In the genomic region with DNA sequence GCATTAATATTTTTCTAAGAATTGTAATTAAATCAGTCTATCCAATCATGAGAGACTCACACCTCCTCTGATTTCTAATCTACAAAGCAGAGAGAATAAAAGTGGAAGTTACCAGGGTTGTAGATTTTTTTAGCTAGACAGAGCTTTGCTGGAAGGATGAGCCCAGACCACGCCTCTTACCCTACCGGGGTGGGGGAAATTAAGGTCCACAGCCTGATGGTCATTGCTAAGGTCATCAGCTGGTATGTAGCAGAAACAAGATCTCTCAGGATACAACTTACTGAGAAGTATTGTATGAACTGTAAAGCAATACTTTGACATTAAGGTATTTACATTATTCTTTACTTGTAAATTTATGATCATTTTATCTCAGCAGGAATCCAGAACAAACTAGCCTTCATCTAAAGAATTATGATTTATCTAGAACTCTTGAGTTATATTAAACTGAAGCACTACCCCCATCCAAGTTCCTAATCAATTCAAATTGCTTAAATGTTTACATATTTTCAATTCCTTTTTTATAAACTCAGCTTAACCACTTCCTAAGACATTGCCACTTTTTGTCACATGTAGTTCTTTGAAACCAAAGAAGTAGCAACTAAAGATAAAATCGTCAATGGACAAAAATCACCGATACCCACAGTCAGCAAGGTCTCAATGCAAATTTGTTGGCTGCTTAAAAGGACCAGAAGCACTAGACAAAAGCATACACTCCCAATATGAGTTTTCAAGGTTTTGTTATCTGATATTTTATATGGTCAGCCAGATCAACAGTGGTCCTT, we compare ENCODE assay signal across 24 cellular contexts.
A peak's percentile ranks its signal among the peaks of the same experiment; 100 is the strongest.
DNase-seq lines count a peak whose midpoint lies in the region; ATAC-seq, FAIRE-seq and TF ChIP-seq lines count a peak whose summit lies in the region.
"Had no signal": no experiment of that assay in that cellular context is flagged by ENCODE, and none has a peak within 500 bp of the region (broad histone marks: within the 10 kb centered on the region; RNA-seq: fewer than 3 reads in every experiment).

No MANE protein-coding gene starts in this region.

- H3K4me1 Mint-ChIP-seq in astrocyte (ENCODE audit: low read depth, unreplicated experiment) = peaks cover 40% of the 10 kb centered on the region
- peaks cover 11% of the 10 kb centered on the region for H3K4me1 Mint-ChIP-seq in activated CD4-positive, alpha-beta T cell treated with anti-CD3 and anti-CD28 coated beads, Interleukin-2, amount 10 ng/mL, durations not matched to agents 24 days and 14 days
- H3K4me1 Mint-ChIP-seq: IgD-negative memory B cell, naive B cell had no signal

- H4K20me1 ChIP-seq in astrocyte (ENCODE audit: insufficient read depth, low read length) = no peaks in the 10 kb centered on the region

- no peak overlapping the region for H2BK5ac ChIP-seq in mesenchymal stem cell (ENCODE audit: low read depth, low read length, poor library complexity, severe bottlenecking)

- peak overlapping the region; percentile 6 for H3K27ac Mint-ChIP-seq in astrocyte (ENCODE audit: unreplicated experiment)
- no peak overlapping the region for H3K27ac Mint-ChIP-seq in activated CD4-positive, alpha-beta T cell treated with anti-CD3 and anti-CD28 coated beads, Interleukin-2, amount 10 ng/mL, durations not matched to agents 24 days and 14 days
- H3K27ac Mint-ChIP-seq: activated naive CD4-positive, alpha-beta T cell treated with anti-CD3 and anti-CD28 coated beads, Interleukin-2, amount 50 U/mL, for 24 hours; IgD-negative memory B cell; naive B cell had no signal

- no peak overlapping the region for H3K4ac ChIP-seq in mesenchymal stem cell (ENCODE audit: low read depth in 1 of 2, low read length in 2 of 2)

- H3K9ac ChIP-seq in astrocyte (ENCODE audit: low read length) (no peak overlapping the region), mesenchymal stem cell (ENCODE audit: low read length) (no peak overlapping the region)
- H3K9ac ChIP-seq: BLaER1 treated with 17β-estradiol and CSF1 and Interleukin-3, amounts not matched to agents 10 nM and 100 nM had no signal

- H3K36me3 ChIP-seq in astrocyte (ENCODE audit: insufficient read depth, low read length) = no peaks in the 10 kb centered on the region
- no peaks in the 10 kb centered on the region for H3K36me3 ChIP-seq in mesenchymal stem cell (ENCODE audit: control insufficient read depth in 1 of 2, insufficient read depth in 2 of 2, low read depth in 1 of 2, low read length in 2 of 2)
- H3K36me3 ChIP-seq: ascending aorta; BLaER1 treated with 17β-estradiol and CSF1 and Interleukin-3, amounts not matched to agents 10 nM and 100 nM; pancreas; right lobe of liver had no signal

- no peak overlapping the region for H2AFZ ChIP-seq in astrocyte (ENCODE audit: low read depth, low read length)
- no peak overlapping the region for H2AFZ ChIP-seq in mesenchymal stem cell (ENCODE audit: low read depth, low read length)

- H3K79me1 ChIP-seq in mesenchymal stem cell (replicated peaks; ENCODE audit: low read length, poor library complexity, severe bottlenecking) = no peaks in the 10 kb centered on the region

- no peak for ATAC-seq in HG03159 (IDR thresholded peaks at IDR 0.05; ENCODE audit: unreplicated experiment)
- ATAC-seq: A549, pancreas, right lobe of liver, SK-N-SH treated with all-trans-retinoic acid at 6 μM for 48 hours had no signal

- H3K27me3 Mint-ChIP-seq in astrocyte (ENCODE audit: low read depth, unreplicated experiment) = peaks cover under 1% of the 10 kb centered on the region
- peaks cover 10% of the 10 kb centered on the region for H3K27me3 Mint-ChIP-seq in activated CD4-positive, alpha-beta T cell treated with anti-CD3 and anti-CD28 coated beads, Interleukin-2, amount 10 ng/mL, durations not matched to agents 24 days and 14 days

- peak overlapping the region; percentile 62 for H2AK5ac ChIP-seq in mesenchymal stem cell (ENCODE audit: low read length, severe bottlenecking)

- H3K4me1 ChIP-seq in astrocyte (ENCODE audit: insufficient read depth, low read length) = peaks cover 31% of the 10 kb centered on the region
- peaks cover 26% of the 10 kb centered on the region for H3K4me1 ChIP-seq in mesenchymal stem cell (ENCODE audit: control insufficient read depth, insufficient read depth, low read depth, low read length)
- H3K4me1 ChIP-seq: A549, right lobe of liver had no signal

- peak overlapping the region; percentile 50 for H2BK15ac ChIP-seq in mesenchymal stem cell (ENCODE audit: low read depth, poor library complexity, severe bottlenecking)

- H3K4me2 ChIP-seq in astrocyte (ENCODE audit: low read length) (no peak overlapping the region), mesenchymal stem cell (ENCODE audit: low read length, poor library complexity, severe bottlenecking) (no peak overlapping the region)
- H3K4me2 ChIP-seq: A549 had no signal

- peak overlapping the region; percentile 66 for H2BK120ac ChIP-seq in mesenchymal stem cell (ENCODE audit: low read depth, low read length)

- 35% methylated on average over 4 of the region's 4 CpGs for WGBS in mesenchymal stem cell

- H3K27me3 ChIP-seq in astrocyte (ENCODE audit: insufficient read depth, low read length) (peaks cover 4% of the 10 kb centered on the region), mesenchymal stem cell (ENCODE audit: control insufficient read depth in 1 of 2, insufficient read depth in 1 of 2, low read length in 2 of 2) (no peaks in the 10 kb centered on the region)
- H3K27me3 ChIP-seq: ascending aorta, pancreas, right lobe of liver had no signal

- H3K9me3 Mint-ChIP-seq in astrocyte (ENCODE audit: unreplicated experiment) = peaks cover 3% of the 10 kb centered on the region
- H3K9me3 Mint-ChIP-seq in activated CD4-positive, alpha-beta T cell treated with anti-CD3 and anti-CD28 coated beads, Interleukin-2, amount 10 ng/mL, durations not matched to agents 24 days and 14 days = no peaks in the 10 kb centered on the region
- H3K9me3 Mint-ChIP-seq: activated naive CD4-positive, alpha-beta T cell treated with anti-CD3 and anti-CD28 coated beads, Interleukin-2, amount 50 U/mL, for 24 hours; IgD-negative memory B cell had no signal

- DNase-seq in EH (ENCODE audit: low read depth) = peak; percentile 55
- DNase-seq in HCEC 1CT = peak; percentile 59
- DNase-seq in astrocyte (ENCODE audit: low read depth) = no peak
- peak; percentile 30 for DNase-seq in mesenchymal stem cell
- no peak for DNase-seq in LoVo (ENCODE audit: low spot score)
- no peak for DNase-seq in activated CD4-positive, alpha-beta T cell treated with anti-CD3 and anti-CD28 coated beads, Interleukin-2, amount 10 ng/mL, durations not matched to agents 24 days and 14 days
- no peak for DNase-seq in AG20443 (ENCODE audit: low spot score)
- DNase-seq: activated CD4-positive, alpha-beta T cell treated with anti-CD3 and anti-CD28 coated beads, Interleukin-2, amount 50 U/mL, for 1 hour; effector CD4-positive, alpha-beta T cell; mammary epithelial cell; naive B cell; NCI-H1694; NCI-H2171 treated with DMSO at 0.1 percent for 48 hours; NCI-H69; pancreas; right lobe of liver had no signal

- intact Hi-C loops in activated CD4-positive, alpha-beta T cell treated with anti-CD3 and anti-CD28 coated beads, Interleukin-2, amount 10 ng/mL, durations not matched to agents 24 days and 14 days (cut with micrococcal nuclease) = no loop called here

- no peaks in the 10 kb centered on the region for H3K36me3 Mint-ChIP-seq in astrocyte (ENCODE audit: low read depth, unreplicated experiment)
- no peaks in the 10 kb centered on the region for H3K36me3 Mint-ChIP-seq in activated CD4-positive, alpha-beta T cell treated with anti-CD3 and anti-CD28 coated beads, Interleukin-2, amount 10 ng/mL, durations not matched to agents 24 days and 14 days (ENCODE audit: low read depth)
- H3K36me3 Mint-ChIP-seq: activated naive CD4-positive, alpha-beta T cell treated with anti-CD3 and anti-CD28 coated beads, Interleukin-2, amount 50 U/mL, for 24 hours; IgD-negative memory B cell; naive B cell had no signal

- H3K9me3 ChIP-seq in astrocyte (ENCODE audit: insufficient read depth, low read depth, low read length) (no peaks in the 10 kb centered on the region), mesenchymal stem cell (ENCODE audit: control insufficient read depth, low read length) (no peaks in the 10 kb centered on the region)
- H3K9me3 ChIP-seq: A549, ascending aorta, pancreas, right lobe of liver had no signal

- no peak overlapping the region for H3K14ac ChIP-seq in mesenchymal stem cell (ENCODE audit: low read length in 2 of 2)

- H3K27ac ChIP-seq in astrocyte (ENCODE audit: low read depth, low read length) (no peak overlapping the region), mesenchymal stem cell (ENCODE audit: low read length, poor library complexity, severe bottlenecking) (peak overlapping the region; percentile 39)
- H3K27ac ChIP-seq: A549; ascending aorta; BLaER1 treated with 17β-estradiol and CSF1 and Interleukin-3, amounts not matched to agents 10 nM and 100 nM; right lobe of liver; VCaP had no signal

- H4K8ac ChIP-seq in mesenchymal stem cell (ENCODE audit: low read length) = no peak overlapping the region

- H2BK12ac ChIP-seq in mesenchymal stem cell (ENCODE audit: low read length in 2 of 2) = peak overlapping the region in 1 of 2 experiments; percentile 90

- H3K4me3 ChIP-seq in astrocyte (ENCODE audit: insufficient read depth, low read depth, low read length) = no peak overlapping the region
- no peak overlapping the region for H3K4me3 ChIP-seq in mesenchymal stem cell (ENCODE audit: insufficient read depth in 1 of 2, low read depth in 1 of 2, low read length in 2 of 2)
- H3K4me3 ChIP-seq: A549; ascending aorta; BLaER1 treated with 17β-estradiol and CSF1 and Interleukin-3, amounts not matched to agents 10 nM and 100 nM; pancreas; right lobe of liver had no signal

- peak; percentile 74 for FAIRE-seq in astrocyte (lab: Jason Lieb, UNC)
- FAIRE-seq: A549, pancreas had no signal

- H3K4me3 Mint-ChIP-seq in astrocyte (ENCODE audit: unreplicated experiment) = no peak overlapping the region
- H3K4me3 Mint-ChIP-seq in activated CD4-positive, alpha-beta T cell treated with anti-CD3 and anti-CD28 coated beads, Interleukin-2, amount 10 ng/mL, durations not matched to agents 24 days and 14 days = no peak overlapping the region
- H3K4me3 Mint-ChIP-seq: activated naive CD4-positive, alpha-beta T cell treated with anti-CD3 and anti-CD28 coated beads, Interleukin-2, amount 50 U/mL, for 24 hours; IgD-negative memory B cell; naive B cell had no signal

- H3K79me2 ChIP-seq in astrocyte (ENCODE audit: insufficient read depth, low read length) = no peaks in the 10 kb centered on the region

- peak overlapping the region; percentile 11 to 85 for H3K18ac ChIP-seq in mesenchymal stem cell (ENCODE audit: low read depth in 1 of 2, low read length in 2 of 2)

- no peak for TF ChIP-seq CTCF in astrocyte (IDR thresholded peaks at IDR 0.05; ENCODE audit: insufficient read depth, low read depth, low read length)

- no peak overlapping the region for H3K23ac ChIP-seq in mesenchymal stem cell (ENCODE audit: low read length in 2 of 2)

- no peak overlapping the region for H4K91ac ChIP-seq in mesenchymal stem cell (ENCODE audit: low read length)

Comparison
In these comparisons a context has a peak if more than half of its experiments do, and no peak if none do; other contexts are left out.
1. DNase-seq: peak in EH (single experiment), HCEC 1CT (single experiment) and mesenchymal stem cell (single experiment); none in astrocyte (single experiment), LoVo (single experiment), activated CD4-positive, alpha-beta T cell treated with anti-CD3 and anti-CD28 coated beads, Interleukin-2, amount 10 ng/mL, durations not matched to agents 24 days and 14 days (single experiment) and AG20443 (single experiment).